In the genomic region with DNA sequence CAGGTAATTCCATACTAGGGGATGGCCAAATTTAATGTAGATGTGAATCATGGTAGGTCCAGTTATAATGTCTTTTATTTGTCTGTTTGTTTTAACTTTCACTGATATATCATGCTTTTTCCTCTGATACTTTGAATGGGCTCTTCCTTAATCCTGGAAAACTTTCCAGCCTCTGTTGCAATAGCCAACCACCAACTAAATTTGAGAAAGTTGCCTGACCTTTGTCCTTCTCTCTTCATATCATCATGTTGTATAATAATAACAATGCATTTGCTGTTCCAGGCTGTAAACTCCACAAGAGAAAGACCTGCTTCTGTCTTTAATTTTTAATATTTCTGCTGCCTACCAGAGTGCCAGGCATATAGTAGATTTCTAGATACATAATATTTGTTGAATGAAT, we compare ENCODE assay signal across 27 cellular contexts.
"Had no signal": no experiment of that assay in that cellular context is flagged by ENCODE, and none has a peak within 500 bp of the region (broad histone marks: within the 10 kb centered on the region; RNA-seq: fewer than 3 reads in every experiment).

No MANE protein-coding gene starts in this region.

- DNase-seq: activated CD4-positive, alpha-beta memory T cell treated with anti-CD3 and anti-CD28 coated beads for 36 hours; activated CD4-positive, alpha-beta T cell treated with anti-CD3 and anti-CD28 coated beads for 36 hours; activated CD4-positive, alpha-beta T cell treated with anti-CD3 and anti-CD28 coated beads, Interleukin-2, amount 10 ng/mL, durations not matched to agents 24 days and 14 days; activated CD4-positive, CD25-positive, alpha-beta regulatory T cell; activated CD4-positive, CD25-positive, alpha-beta regulatory T cell treated with anti-CD3 and anti-CD28 coated beads, Interleukin-2, amount 50 U/mL, for 72 hours; activated CD8-positive, alpha-beta memory T cell treated with anti-CD3 and anti-CD28 coated beads, Interleukin-2, amount 10 ng/mL, durations not matched to agents 7 days and 5 days; activated CD8-positive, alpha-beta memory T cell treated with anti-CD3 and anti-CD28 coated beads, Interleukin-2, amount 50 U/mL, for 4 hours; activated CD8-positive, alpha-beta T cell treated with anti-CD3 and anti-CD28 coated beads, Interleukin-2, amount 10 ng/mL, durations not matched to agents 7 days and 5 days; activated gamma-delta T cell; activated naive CD4-positive, alpha-beta T cell; activated naive CD4-positive, alpha-beta T cell treated with anti-CD3 and anti-CD28 coated beads, Interleukin-2, amount 10 ng/mL, durations not matched to agents 7 days and 5 days; activated naive CD8-positive, alpha-beta T cell treated with anti-CD3 and anti-CD28 coated beads, Interleukin-2, amount 10 ng/mL, durations not matched to agents 7 days and 5 days; activated T-cell treated with anti-CD3 and anti-CD28 coated beads, Interleukin-2, amount 50 U/mL, for 1 hour; activated T-cell treated with anti-CD3 and anti-CD28 coated beads, Interleukin-2, amount 50 U/mL, for 48 hours; amygdala; central memory CD4-positive, alpha-beta T cell; colonic mucosa; effector CD8-positive, alpha-beta T cell; esophagus squamous epithelium; foreskin keratinocyte; gastrocnemius medialis; T-helper 2 cell had no signal

- H3K9me3 ChIP-seq: colonic mucosa, esophagus squamous epithelium, gastrocnemius medialis had no signal

- H3K36me3 ChIP-seq: breast epithelium, cardiac muscle cell, colonic mucosa, esophagus squamous epithelium, gastrocnemius medialis, heart right ventricle had no signal

- H3K4me3 ChIP-seq: breast epithelium, cardiac muscle cell, colonic mucosa, esophagus squamous epithelium, gastrocnemius medialis, heart right ventricle had no signal

- ATAC-seq: activated CD4-positive, alpha-beta T cell treated with anti-CD3 and anti-CD28 coated beads for 36 hours; activated CD8-positive, alpha-beta memory T cell treated with anti-CD3 and anti-CD28 coated beads, Interleukin-2, amount 10 ng/mL, durations not matched to agents 7 days and 5 days; activated CD8-positive, alpha-beta T cell treated with anti-CD3 and anti-CD28 coated beads, Interleukin-2, amount 10 ng/mL, durations not matched to agents 7 days and 5 days; activated naive CD4-positive, alpha-beta T cell treated with anti-CD3 and anti-CD28 coated beads, Interleukin-2, amount 50 U/mL, for 72 hours; foreskin keratinocyte; gastrocnemius medialis had no signal

- H3K27me3 ChIP-seq: breast epithelium, cardiac muscle cell, colonic mucosa, esophagus squamous epithelium, foreskin keratinocyte, gastrocnemius medialis, heart right ventricle had no signal

- H3K4me1 ChIP-seq: breast epithelium, colonic mucosa, esophagus squamous epithelium, foreskin keratinocyte, gastrocnemius medialis, heart right ventricle had no signal

- H3K27ac ChIP-seq: breast epithelium, cardiac muscle cell, colonic mucosa, epithelial cell of prostate, esophagus squamous epithelium, foreskin keratinocyte, gastrocnemius medialis, heart right ventricle had no signal
